ENCODE assay signal across 19 cellular contexts in the genomic region with DNA sequence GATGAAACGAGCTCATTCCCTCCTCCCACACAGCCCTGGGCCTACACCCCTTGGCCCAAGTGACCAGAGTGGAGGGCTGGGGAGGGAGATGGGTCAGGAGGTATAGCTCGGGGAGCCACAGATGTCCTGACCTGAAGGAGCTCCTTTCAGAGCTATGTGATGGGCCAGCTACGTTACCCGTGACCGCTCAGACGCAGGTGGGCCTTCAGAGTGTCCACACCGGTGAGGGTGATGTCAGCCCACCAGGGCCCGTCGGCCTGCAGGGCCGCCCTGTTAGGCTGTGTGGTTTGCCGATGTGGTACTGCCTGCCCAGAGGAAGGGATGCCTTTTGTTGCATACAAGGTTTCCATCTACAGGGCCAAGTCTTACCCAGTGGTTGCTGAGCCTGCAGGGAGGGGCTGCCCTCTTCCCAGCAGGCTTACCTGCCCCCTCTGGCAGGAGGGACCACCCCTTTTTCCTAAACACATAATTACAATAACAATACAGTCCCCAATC.
"Had no signal": no experiment of that assay in that cellular context is flagged by ENCODE, and none has a peak within 500 bp of the region (broad histone marks: within the 10 kb centered on the region; RNA-seq: fewer than 3 reads in every experiment).

No MANE protein-coding gene starts in this region.

- H3K4me3 ChIP-seq: coronary artery, esophagus muscularis mucosa, lung, mucosa of descending colon, SJSA1, thoracic aorta had no signal

- H3K36me3 Mint-ChIP-seq: activated naive CD4-positive, alpha-beta T cell treated with anti-CD3 and anti-CD28 coated beads, Interleukin-2, amount 50 U/mL, for 24 hours; brain had no signal

- H3K79me2 ChIP-seq: parathyroid adenoma had no signal

- H3K27ac ChIP-seq: coronary artery, esophagus muscularis mucosa, parathyroid adenoma, SJSA1, thoracic aorta had no signal

- H3K9ac ChIP-seq: parathyroid adenoma had no signal

- H3K4me3 Mint-ChIP-seq: activated CD8-positive, alpha-beta memory T cell treated with anti-CD3 and anti-CD28 coated beads, Interleukin-2, amount 10 ng/mL, durations not matched to agents 7 days and 5 days; activated naive CD4-positive, alpha-beta T cell treated with anti-CD3 and anti-CD28 coated beads, Interleukin-2, amount 50 U/mL, for 24 hours; brain; naive thymus-derived CD4-positive, alpha-beta T cell; T-helper 2 cell treated with Interferon-gamma antibody and Interleukin-4, amounts not matched to agents 5 μg/mL and 100 μg/mL, for 36 hours had no signal

- H3K9me3 ChIP-seq: esophagus muscularis mucosa, mucosa of descending colon, SJSA1, thoracic aorta had no signal

- H3K27me3 Mint-ChIP-seq: activated CD8-positive, alpha-beta memory T cell treated with anti-CD3 and anti-CD28 coated beads, Interleukin-2, amount 10 ng/mL, durations not matched to agents 7 days and 5 days; activated naive CD4-positive, alpha-beta T cell treated with anti-CD3 and anti-CD28 coated beads, Interleukin-2, amount 50 U/mL, for 24 hours; naive thymus-derived CD4-positive, alpha-beta T cell had no signal

- DNase-seq: activated CD4-positive, alpha-beta T cell treated with anti-CD3 and anti-CD28 coated beads for 1 hour; activated CD8-positive, alpha-beta memory T cell treated with anti-CD3 and anti-CD28 coated beads, Interleukin-2, amount 10 ng/mL, durations not matched to agents 7 days and 5 days; activated effector memory CD4-positive, alpha-beta T cell treated with anti-CD3 and anti-CD28 coated beads, Interleukin-2, amount 50 U/mL, for 16 hours; activated T-cell treated with anti-CD3 and anti-CD28 coated beads, Interleukin-2, amount 50 U/mL, for 1 hour; amygdala; central memory CD4-positive, alpha-beta T cell; hypothalamus; naive thymus-derived CD4-positive, alpha-beta T cell; small intestine had no signal

- H3K27ac Mint-ChIP-seq: activated CD8-positive, alpha-beta memory T cell treated with anti-CD3 and anti-CD28 coated beads, Interleukin-2, amount 10 ng/mL, durations not matched to agents 7 days and 5 days; activated naive CD4-positive, alpha-beta T cell treated with anti-CD3 and anti-CD28 coated beads, Interleukin-2, amount 50 U/mL, for 24 hours; T-helper 2 cell treated with Interferon-gamma antibody and Interleukin-4, amounts not matched to agents 5 μg/mL and 100 μg/mL, for 36 hours had no signal

- H3K27me3 ChIP-seq: esophagus muscularis mucosa, SJSA1 had no signal

- ATAC-seq: activated CD8-positive, alpha-beta memory T cell treated with anti-CD3 and anti-CD28 coated beads, Interleukin-2, amount 10 ng/mL, durations not matched to agents 7 days and 5 days; mucosa of descending colon; naive thymus-derived CD4-positive, alpha-beta T cell had no signal

- H3K36me3 ChIP-seq: esophagus muscularis mucosa, SJSA1, thoracic aorta had no signal

- H2AFZ ChIP-seq: parathyroid adenoma had no signal
